In genomic region chr9:135698236-135698635, GRCh38 we compare ENCODE assay signal across 39 cellular contexts. TPM values are rescaled to one million over a fixed set of nuclear protein-coding genes. Genes with fewer than 3 reads are reported as not detected.
"Had no signal": no experiment of that assay in that cellular context is flagged by ENCODE, and none has a peak within 500 bp of the region (broad histone marks: within the 10 kb centered on the region; RNA-seq: fewer than 3 reads in every experiment).

No MANE protein-coding gene starts in this region.

- DNase-seq: activated B cell treated with CpG ODN at 0.5 μM for 24 hours; activated CD4-positive, alpha-beta memory T cell treated with anti-CD3 and anti-CD28 coated beads for 36 hours; activated CD4-positive, alpha-beta T cell treated with anti-CD3 and anti-CD28 coated beads for 4 hours; activated CD4-positive, alpha-beta T cell treated with anti-CD3 and anti-CD28 coated beads, Interleukin-2, amount 10 ng/mL, durations not matched to agents 24 days and 14 days; activated CD4-positive, alpha-beta T cell treated with anti-CD3 and anti-CD28 coated beads, Interleukin-2, amount 50 U/mL, for 1 hour; activated CD4-positive, alpha-beta T cell treated with anti-CD3 and anti-CD28 coated beads, Interleukin-2, amount 50 U/mL, for 4 hours; activated CD4-positive, CD25-positive, alpha-beta regulatory T cell treated with anti-CD3 and anti-CD28 coated beads, Interleukin-2, amount 50 U/mL, for 72 hours; activated CD8-positive, alpha-beta memory T cell treated with anti-CD3 and anti-CD28 coated beads, Interleukin-2, amount 50 U/mL, for 4 hours; activated CD8-positive, alpha-beta T cell treated with anti-CD3 and anti-CD28 coated beads for 36 hours; activated effector memory CD4-positive, alpha-beta T cell treated with anti-CD3 and anti-CD28 coated beads, Interleukin-2, amount 50 U/mL, for 16 hours; activated gamma-delta T cell treated with Interleukin-2 at 50 U/mL for 16 hours; activated naive CD4-positive, alpha-beta T cell; activated naive CD4-positive, alpha-beta T cell treated with anti-CD3 and anti-CD28 coated beads for 36 hours; activated naive CD4-positive, alpha-beta T cell treated with anti-CD3 and anti-CD28 coated beads, Interleukin-2, amount 50 U/mL, for 16 hours; activated naive CD8-positive, alpha-beta T cell treated with anti-CD3 and anti-CD28 coated beads for 36 hours; activated T-cell treated with anti-CD3 and anti-CD28 coated beads for 4 hours; activated T-cell treated with anti-CD3 and anti-CD28 coated beads, Interleukin-2, amount 50 U/mL, for 1 hour; activated T-cell treated with anti-CD3 and anti-CD28 coated beads, Interleukin-2, amount 50 U/mL, for 4 hours; activated T-cell treated with anti-CD3 and anti-CD28 coated beads, Interleukin-2, amount 50 U/mL, for 72 hours; adrenal gland; amniotic stem cell; aorta; body of pancreas; brain microvascular endothelial cell; central memory CD4-positive, alpha-beta T cell; T-helper 2 cell; T-helper 9 cell had no signal

- H3K36me3 Mint-ChIP-seq: activated CD4-positive, alpha-beta memory T cell treated with anti-CD3 and anti-CD28 coated beads for 36 hours; activated naive CD4-positive, alpha-beta T cell treated with anti-CD3 and anti-CD28 coated beads, Interleukin-2, amount 50 U/mL, for 72 hours; activated naive CD8-positive, alpha-beta T cell treated with anti-CD3 and anti-CD28 coated beads for 36 hours had no signal

- H3K4me3 Mint-ChIP-seq: activated B cell treated with CpG ODN at 0.5 μM for 24 hours; activated CD4-positive, alpha-beta memory T cell treated with anti-CD3 and anti-CD28 coated beads for 36 hours; activated CD4-positive, alpha-beta T cell treated with anti-CD3 and anti-CD28 coated beads, Interleukin-2, amount 10 ng/mL, durations not matched to agents 24 days and 14 days; activated CD8-positive, alpha-beta T cell treated with anti-CD3 and anti-CD28 coated beads for 36 hours; activated naive CD4-positive, alpha-beta T cell treated with anti-CD3 and anti-CD28 coated beads for 36 hours; activated naive CD8-positive, alpha-beta T cell treated with anti-CD3 and anti-CD28 coated beads for 36 hours; activated T-cell treated with anti-CD3 and anti-CD28 coated beads, Interleukin-2, amount 50 U/mL, for 4 hours; activated T-cell treated with anti-CD3 and anti-CD28 coated beads, Interleukin-2, amount 50 U/mL, for 72 hours; activated T-helper 1 cell treated with anti-CD3 and anti-CD28 coated beads, Interleukin-12 subunit alpha, Interleukin-12 subunit beta, Interleukin-2, Interleukin-4 antibody, amounts not matched to agents 30 ng/mL and 10 ng/mL and 1 ng/mL, durations not matched to agents 14 hours and 24 hours and 36 hours; activated T-helper 17 cell treated with anti-CD3 and anti-CD28 coated beads, Interleukin-2, amount 50 U/mL, for 72 hours; T-helper 1 cell treated with Interleukin-12 subunit alpha and Interleukin-12 subunit beta and Interleukin-4 antibody, amounts not matched to agents 30 μg/mL and 1 μg/mL, for 36 hours; T-helper 2 cell treated with Interferon-gamma antibody and Interleukin-4, amounts not matched to agents 5 μg/mL and 100 μg/mL, for 36 hours had no signal

- ATAC-seq: activated CD8-positive, alpha-beta T cell treated with anti-CD3 and anti-CD28 coated beads for 36 hours; activated naive CD4-positive, alpha-beta T cell treated with anti-CD3 and anti-CD28 coated beads, Interleukin-2, amount 50 U/mL, for 72 hours; activated T-cell treated with anti-CD3 and anti-CD28 coated beads, Interleukin-2, amount 50 U/mL, for 4 hours; activated T-cell treated with anti-CD3 and anti-CD28 coated beads, Interleukin-2, amount 50 U/mL, for 72 hours; activated T-helper 17 cell treated with anti-CD3 and anti-CD28 coated beads, Interleukin-2, amount 50 U/mL, for 72 hours; body of pancreas had no signal

- H3K4me1 ChIP-seq: breast epithelium had no signal

- H3K4me3 ChIP-seq: adrenal gland, body of pancreas, breast epithelium had no signal

- H3K4me1 Mint-ChIP-seq: activated B cell treated with CpG ODN at 0.5 μM for 24 hours; activated CD4-positive, alpha-beta T cell treated with anti-CD3 and anti-CD28 coated beads, Interleukin-2, amount 10 ng/mL, durations not matched to agents 24 days and 14 days; activated naive CD8-positive, alpha-beta T cell treated with anti-CD3 and anti-CD28 coated beads for 36 hours; activated T-helper 17 cell treated with anti-CD3 and anti-CD28 coated beads, Interleukin-2, amount 50 U/mL, for 72 hours had no signal

- H3K27me3 Mint-ChIP-seq: activated CD4-positive, alpha-beta T cell treated with anti-CD3 and anti-CD28 coated beads, Interleukin-2, amount 10 ng/mL, durations not matched to agents 24 days and 14 days; activated T-helper 17 cell treated with anti-CD3 and anti-CD28 coated beads, Interleukin-2, amount 50 U/mL, for 72 hours had no signal

- H3K9me3 ChIP-seq: adrenal gland, body of pancreas, breast epithelium had no signal

- H3K9me3 Mint-ChIP-seq: activated B cell treated with CpG ODN at 0.5 μM for 24 hours; activated CD4-positive, alpha-beta memory T cell treated with anti-CD3 and anti-CD28 coated beads for 36 hours; activated CD4-positive, alpha-beta T cell treated with anti-CD3 and anti-CD28 coated beads, Interleukin-2, amount 10 ng/mL, durations not matched to agents 24 days and 14 days; activated CD8-positive, alpha-beta T cell treated with anti-CD3 and anti-CD28 coated beads for 36 hours; activated naive CD4-positive, alpha-beta T cell treated with anti-CD3 and anti-CD28 coated beads for 36 hours; activated naive CD4-positive, alpha-beta T cell treated with anti-CD3 and anti-CD28 coated beads, Interleukin-2, amount 50 U/mL, for 72 hours; activated naive CD8-positive, alpha-beta T cell treated with anti-CD3 and anti-CD28 coated beads for 36 hours; activated T-cell treated with anti-CD3 and anti-CD28 coated beads, Interleukin-2, amount 50 U/mL, for 4 hours; activated T-cell treated with anti-CD3 and anti-CD28 coated beads, Interleukin-2, amount 50 U/mL, for 72 hours; activated T-helper 1 cell treated with anti-CD3 and anti-CD28 coated beads, Interleukin-12 subunit alpha, Interleukin-12 subunit beta, Interleukin-2, Interleukin-4 antibody, amounts not matched to agents 30 ng/mL and 10 ng/mL and 1 ng/mL, durations not matched to agents 14 hours and 24 hours and 36 hours; activated T-helper 17 cell treated with anti-CD3 and anti-CD28 coated beads, Interleukin-2, amount 50 U/mL, for 72 hours; T-helper 1 cell treated with Interleukin-12 subunit alpha and Interleukin-12 subunit beta and Interleukin-4 antibody, amounts not matched to agents 30 μg/mL and 1 μg/mL, for 36 hours; T-helper 2 cell treated with Interferon-gamma antibody and Interleukin-4, amounts not matched to agents 5 μg/mL and 100 μg/mL, for 36 hours had no signal

- H3K27ac Mint-ChIP-seq: activated B cell treated with CpG ODN at 0.5 μM for 24 hours; activated CD4-positive, alpha-beta memory T cell treated with anti-CD3 and anti-CD28 coated beads for 36 hours; activated CD4-positive, alpha-beta T cell treated with anti-CD3 and anti-CD28 coated beads, Interleukin-2, amount 10 ng/mL, durations not matched to agents 24 days and 14 days; activated CD8-positive, alpha-beta T cell treated with anti-CD3 and anti-CD28 coated beads for 36 hours; activated naive CD4-positive, alpha-beta T cell treated with anti-CD3 and anti-CD28 coated beads for 36 hours; activated naive CD4-positive, alpha-beta T cell treated with anti-CD3 and anti-CD28 coated beads, Interleukin-2, amount 50 U/mL, for 72 hours; activated naive CD8-positive, alpha-beta T cell treated with anti-CD3 and anti-CD28 coated beads for 36 hours; activated T-cell treated with anti-CD3 and anti-CD28 coated beads, Interleukin-2, amount 50 U/mL, for 72 hours; activated T-helper 1 cell treated with anti-CD3 and anti-CD28 coated beads, Interleukin-12 subunit alpha, Interleukin-12 subunit beta, Interleukin-2, Interleukin-4 antibody, amounts not matched to agents 30 ng/mL and 10 ng/mL and 1 ng/mL, durations not matched to agents 14 hours and 24 hours and 36 hours; activated T-helper 17 cell treated with anti-CD3 and anti-CD28 coated beads, Interleukin-2, amount 50 U/mL, for 72 hours; T-helper 1 cell treated with Interleukin-12 subunit alpha and Interleukin-12 subunit beta and Interleukin-4 antibody, amounts not matched to agents 30 μg/mL and 1 μg/mL, for 36 hours; T-helper 2 cell treated with Interferon-gamma antibody and Interleukin-4, amounts not matched to agents 5 μg/mL and 100 μg/mL, for 36 hours had no signal

- H3K27ac ChIP-seq: adrenal gland, body of pancreas, brain microvascular endothelial cell, breast epithelium, VCaP had no signal

- H3K36me3 ChIP-seq: adrenal gland, brain microvascular endothelial cell, breast epithelium had no signal

- FAIRE-seq: astrocyte, TTC549 had no signal

- H3K27me3 ChIP-seq: brain microvascular endothelial cell had no signal

RNA-seq across cellular contexts. Expression of gene SOHLH1, which starts 1.0 kb away (rescaled TPM):
- total RNA-seq: activated B cell treated with CpG ODN at 0.5 μM for 24 hours; activated CD4-positive, alpha-beta memory T cell treated with anti-CD3 and anti-CD28 coated beads for 36 hours; activated CD4-positive, alpha-beta T cell treated with anti-CD3 and anti-CD28 coated beads, Interleukin-2, amount 10 ng/mL, durations not matched to agents 24 days and 14 days; activated CD8-positive, alpha-beta memory T cell treated with anti-CD3 and anti-CD28 coated beads for 36 hours; activated CD8-positive, alpha-beta T cell treated with anti-CD3 and anti-CD28 coated beads for 36 hours; activated naive CD4-positive, alpha-beta T cell treated with anti-CD3 and anti-CD28 coated beads for 36 hours; activated naive CD4-positive, alpha-beta T cell treated with anti-CD3 and anti-CD28 coated beads, Interleukin-2, amount 50 U/mL, for 72 hours; activated naive CD8-positive, alpha-beta T cell treated with anti-CD3 and anti-CD28 coated beads for 36 hours; activated T-cell treated with anti-CD3 and anti-CD28 coated beads, Interleukin-2, amount 50 U/mL, for 4 hours; activated T-cell treated with anti-CD3 and anti-CD28 coated beads, Interleukin-2, amount 50 U/mL, for 72 hours; activated T-helper 1 cell treated with anti-CD3 and anti-CD28 coated beads, Interleukin-12 subunit alpha, Interleukin-12 subunit beta, Interleukin-2, Interleukin-4 antibody, amounts not matched to agents 30 ng/mL and 10 ng/mL and 1 ng/mL, durations not matched to agents 14 hours and 24 hours and 36 hours; activated T-helper 17 cell treated with anti-CD3 and anti-CD28 coated beads, Interleukin-2, amount 50 U/mL, for 72 hours; adrenal gland; aorta; astrocyte; body of pancreas; breast epithelium; cardiac septum; cerebellum had no signal
- polyA plus RNA-seq: adrenal gland, aorta had no signal

RNA-seq across cellular contexts. Expression of gene KCNT1, which starts 3.7 kb away (rescaled TPM):
- total RNA-seq: activated B cell treated with CpG ODN at 0.5 μM for 24 hours; activated CD4-positive, alpha-beta memory T cell treated with anti-CD3 and anti-CD28 coated beads for 36 hours; activated CD4-positive, alpha-beta T cell treated with anti-CD3 and anti-CD28 coated beads, Interleukin-2, amount 10 ng/mL, durations not matched to agents 24 days and 14 days; activated CD8-positive, alpha-beta memory T cell treated with anti-CD3 and anti-CD28 coated beads for 36 hours; activated CD8-positive, alpha-beta T cell treated with anti-CD3 and anti-CD28 coated beads for 36 hours; activated naive CD4-positive, alpha-beta T cell treated with anti-CD3 and anti-CD28 coated beads for 36 hours; activated naive CD4-positive, alpha-beta T cell treated with anti-CD3 and anti-CD28 coated beads, Interleukin-2, amount 50 U/mL, for 72 hours; activated naive CD8-positive, alpha-beta T cell treated with anti-CD3 and anti-CD28 coated beads for 36 hours; activated T-cell treated with anti-CD3 and anti-CD28 coated beads, Interleukin-2, amount 50 U/mL, for 72 hours; activated T-helper 1 cell treated with anti-CD3 and anti-CD28 coated beads, Interleukin-12 subunit alpha, Interleukin-12 subunit beta, Interleukin-2, Interleukin-4 antibody, amounts not matched to agents 30 ng/mL and 10 ng/mL and 1 ng/mL, durations not matched to agents 14 hours and 24 hours and 36 hours; activated T-helper 17 cell treated with anti-CD3 and anti-CD28 coated beads, Interleukin-2, amount 50 U/mL, for 72 hours; astrocyte; breast epithelium had no signal
- polyA plus RNA-seq: aorta had no signal

RNA-seq across cellular contexts. Expression of gene LCN9, which starts 35.1 kb away (rescaled TPM):
- total RNA-seq: activated B cell treated with CpG ODN at 0.5 μM for 24 hours; activated CD4-positive, alpha-beta memory T cell treated with anti-CD3 and anti-CD28 coated beads for 36 hours; activated CD4-positive, alpha-beta T cell treated with anti-CD3 and anti-CD28 coated beads, Interleukin-2, amount 10 ng/mL, durations not matched to agents 24 days and 14 days; activated CD8-positive, alpha-beta memory T cell treated with anti-CD3 and anti-CD28 coated beads for 36 hours; activated CD8-positive, alpha-beta T cell treated with anti-CD3 and anti-CD28 coated beads for 36 hours; activated naive CD4-positive, alpha-beta T cell treated with anti-CD3 and anti-CD28 coated beads for 36 hours; activated naive CD4-positive, alpha-beta T cell treated with anti-CD3 and anti-CD28 coated beads, Interleukin-2, amount 50 U/mL, for 72 hours; activated naive CD8-positive, alpha-beta T cell treated with anti-CD3 and anti-CD28 coated beads for 36 hours; activated T-cell treated with anti-CD3 and anti-CD28 coated beads, Interleukin-2, amount 50 U/mL, for 4 hours; activated T-cell treated with anti-CD3 and anti-CD28 coated beads, Interleukin-2, amount 50 U/mL, for 72 hours; activated T-helper 1 cell treated with anti-CD3 and anti-CD28 coated beads, Interleukin-12 subunit alpha, Interleukin-12 subunit beta, Interleukin-2, Interleukin-4 antibody, amounts not matched to agents 30 ng/mL and 10 ng/mL and 1 ng/mL, durations not matched to agents 14 hours and 24 hours and 36 hours; activated T-helper 17 cell treated with anti-CD3 and anti-CD28 coated beads, Interleukin-2, amount 50 U/mL, for 72 hours; adrenal gland; aorta; body of pancreas; cardiac septum; cerebellum had no signal
- polyA plus RNA-seq: adrenal gland, aorta had no signal

RNA-seq across cellular contexts. Expression of gene GLT6D1, which starts 58.9 kb away (rescaled TPM):
- total RNA-seq: activated B cell treated with CpG ODN at 0.5 μM for 24 hours; activated CD4-positive, alpha-beta memory T cell treated with anti-CD3 and anti-CD28 coated beads for 36 hours; activated CD4-positive, alpha-beta T cell treated with anti-CD3 and anti-CD28 coated beads, Interleukin-2, amount 10 ng/mL, durations not matched to agents 24 days and 14 days; activated CD8-positive, alpha-beta memory T cell treated with anti-CD3 and anti-CD28 coated beads for 36 hours; activated CD8-positive, alpha-beta T cell treated with anti-CD3 and anti-CD28 coated beads for 36 hours; activated naive CD4-positive, alpha-beta T cell treated with anti-CD3 and anti-CD28 coated beads for 36 hours; activated naive CD4-positive, alpha-beta T cell treated with anti-CD3 and anti-CD28 coated beads, Interleukin-2, amount 50 U/mL, for 72 hours; activated naive CD8-positive, alpha-beta T cell treated with anti-CD3 and anti-CD28 coated beads for 36 hours; activated T-cell treated with anti-CD3 and anti-CD28 coated beads, Interleukin-2, amount 50 U/mL, for 4 hours; activated T-cell treated with anti-CD3 and anti-CD28 coated beads, Interleukin-2, amount 50 U/mL, for 72 hours; activated T-helper 1 cell treated with anti-CD3 and anti-CD28 coated beads, Interleukin-12 subunit alpha, Interleukin-12 subunit beta, Interleukin-2, Interleukin-4 antibody, amounts not matched to agents 30 ng/mL and 10 ng/mL and 1 ng/mL, durations not matched to agents 14 hours and 24 hours and 36 hours; activated T-helper 17 cell treated with anti-CD3 and anti-CD28 coated beads, Interleukin-2, amount 50 U/mL, for 72 hours; adrenal gland; aorta; astrocyte; body of pancreas; breast epithelium; cardiac septum; cerebellum had no signal
- polyA plus RNA-seq: adrenal gland, aorta had no signal
